22 cellular contexts compared by ENCODE assay signal in the genomic region with DNA sequence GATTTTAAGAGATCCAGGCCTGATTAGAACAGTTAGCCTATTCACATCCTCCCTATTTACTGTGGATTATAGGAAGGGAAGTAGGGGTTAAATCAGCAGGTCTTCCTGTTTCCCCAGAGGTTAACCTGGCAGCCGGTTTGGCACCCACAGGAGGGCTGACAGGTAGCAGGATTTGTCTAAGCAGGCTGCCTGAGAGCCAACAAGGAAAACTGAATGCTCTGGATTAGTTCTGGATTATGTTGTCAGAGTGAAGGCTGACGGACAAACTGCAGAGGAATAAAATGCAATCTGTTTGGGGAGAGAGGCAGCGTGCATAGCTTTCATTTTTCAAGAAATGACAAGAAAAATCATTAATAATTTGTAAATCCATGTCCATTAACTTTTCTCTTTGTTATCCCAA.
DNase-seq lines count a peak whose midpoint lies in the region; ATAC-seq, FAIRE-seq and TF ChIP-seq lines count a peak whose summit lies in the region.
"Had no signal": no experiment of that assay in that cellular context is flagged by ENCODE, and none has a peak within 500 bp of the region (broad histone marks: within the 10 kb centered on the region; RNA-seq: fewer than 3 reads in every experiment).

No MANE protein-coding gene starts in this region.

- no peak overlapping the region for H3K27ac ChIP-seq in neuronal stem cell (replicated peaks; ENCODE audit: low read length)
- H3K27ac ChIP-seq in pancreas: no peak overlapping the region
- no peak overlapping the region for H3K27ac ChIP-seq in CD4-positive, alpha-beta memory T cell (ENCODE audit: low read depth, low read length)
- H3K27ac ChIP-seq: SJCRH30 had no signal

- CTCF ChIA-PET in CD4-positive, alpha-beta memory T cell (lab: Charles Lee; ENCODE audit: partially characterized antibody): no interaction called here

- H2AFZ ChIP-seq in neuronal stem cell (ENCODE audit: low read length): peak overlapping the region; percentile 33

- H3K23ac ChIP-seq in neuronal stem cell (ENCODE audit: low read depth, low read length, poor library complexity): no peak overlapping the region

- H2BK120ac ChIP-seq in neuronal stem cell (ENCODE audit: low read depth, low read length): no peak overlapping the region

- no peaks in the 10 kb centered on the region for H3K4me1 ChIP-seq in neuronal stem cell (ENCODE audit: control insufficient read depth in 2 of 2, insufficient read depth in 1 of 2, low read depth in 1 of 2, low read length in 2 of 2)
- no peaks in the 10 kb centered on the region for H3K4me1 ChIP-seq in pancreas
- no peaks in the 10 kb centered on the region for H3K4me1 ChIP-seq in CD4-positive, alpha-beta memory T cell (ENCODE audit: insufficient read depth, low read length)
- H3K4me1 ChIP-seq: BE2C, SJCRH30 had no signal

- no peak overlapping the region for H2BK15ac ChIP-seq in neuronal stem cell (ENCODE audit: low read length)

- no peaks in the 10 kb centered on the region for H3K9me3 ChIP-seq in neuronal stem cell (replicated peaks in 1 of 2; ENCODE audit: control insufficient read depth in 2 of 2, insufficient read depth in 1 of 2, low read depth in 1 of 2, low read length in 2 of 2)
- H3K9me3 ChIP-seq in pancreas: no peaks in the 10 kb centered on the region
- no peaks in the 10 kb centered on the region for H3K9me3 ChIP-seq in CD4-positive, alpha-beta memory T cell (ENCODE audit: control insufficient read depth in 1 of 2, low read length in 2 of 2)
- H3K9me3 ChIP-seq: BE2C, SJCRH30 had no signal

- DNase-seq in NCI-H524 treated with DMSO at 0.1 percent for 48 hours (lab: John Stamatoyannopoulos, UW) (peak; percentile 63), amniotic epithelial cell (ENCODE audit: low read depth) (peak; percentile 49), iPS-NIHi11 (ENCODE audit: low spot score) (peak; percentile 9), neuronal stem cell (ENCODE audit: low spot score) (no peak), pancreas (no peak), NCI-H1436 (lab: John Stamatoyannopoulos, UW) (no peak), GM12892 (ENCODE audit: insufficient read length) (no peak)
- DNase-seq in CD4-positive, alpha-beta memory T cell: no peak
- DNase-seq: BE2C; CD4-positive, CD25-positive, alpha-beta regulatory T cell; COR-L47; DND-41; GOT3; MV-4-11; NCI-H1105 treated with DMSO at 0.1 percent for 48 hours; NCI-H1694; NCI-H2171 treated with DMSO at 0.1 percent for 48 hours; NCI-H446 treated with DMSO at 0.1 percent for 48 hours; SJCRH30 had no signal

- no peaks in the 10 kb centered on the region for H3K36me3 Mint-ChIP-seq in CD4-positive, alpha-beta memory T cell
- H3K36me3 Mint-ChIP-seq: CD4-positive, CD25-positive, alpha-beta regulatory T cell; IgD-negative memory B cell had no signal

- H3K27me3 ChIP-seq in neuronal stem cell (ENCODE audit: control insufficient read depth in 3 of 3, insufficient read depth in 3 of 3, low read depth in 1 of 3, low read length in 3 of 3) (no peaks in the 10 kb centered on the region), pancreas (no peaks in the 10 kb centered on the region)
- H3K27me3 ChIP-seq in CD4-positive, alpha-beta memory T cell (ENCODE audit: insufficient read depth, low read length): no peaks in the 10 kb centered on the region
- H3K27me3 ChIP-seq: BE2C, SJCRH30 had no signal

- H2BK12ac ChIP-seq in neuronal stem cell (ENCODE audit: low read length): no peak overlapping the region

- POLR2A ChIA-PET in CD4-positive, alpha-beta memory T cell (lab: Charles Lee; ENCODE audit: partially characterized antibody): no interaction called here

- H3K4me1 Mint-ChIP-seq in CD4-positive, alpha-beta memory T cell: no peaks in the 10 kb centered on the region
- H3K4me1 Mint-ChIP-seq: CD4-positive, CD25-positive, alpha-beta regulatory T cell; IgD-negative memory B cell had no signal

- no peak for ATAC-seq in pancreas

- WGBS in neuronal stem cell (ENCODE audit: extremely low coverage in 2 of 2, insufficient read length in 2 of 2, insufficient replicate concordance in 1 of 2), 2 donors: no CpG with 5 or more reads among the region's 3 CpGs
- WGBS in pancreas, 2 donors: 26 to 29% methylated on average over 3 of the region's 3 CpGs

- no peak overlapping the region for H3K4me3 Mint-ChIP-seq in CD4-positive, alpha-beta memory T cell
- H3K4me3 Mint-ChIP-seq: CD4-positive, CD25-positive, alpha-beta regulatory T cell; IgD-negative memory B cell had no signal

- H3K36me3 ChIP-seq in neuronal stem cell (replicated peaks in 1 of 2; ENCODE audit: control insufficient read depth in 2 of 2, insufficient read depth in 2 of 2, low read length in 2 of 2) (no peaks in the 10 kb centered on the region), pancreas (no peaks in the 10 kb centered on the region)
- no peaks in the 10 kb centered on the region for H3K36me3 ChIP-seq in CD4-positive, alpha-beta memory T cell (ENCODE audit: insufficient read depth, low read length)
- H3K36me3 ChIP-seq: BE2C, SJCRH30 had no signal

- no peak overlapping the region for H3K4me2 ChIP-seq in neuronal stem cell (ENCODE audit: insufficient read depth, low read length, poor library complexity, severe bottlenecking)

- peaks cover 0 to 5% (median 0%) of the 10 kb centered on the region in 8 donors for H3K9me3 Mint-ChIP-seq in CD4-positive, alpha-beta memory T cell
- H3K9me3 Mint-ChIP-seq: IgD-negative memory B cell had no signal

- no peak overlapping the region for H4K91ac ChIP-seq in neuronal stem cell (ENCODE audit: low read depth, low read length, poor library complexity)

- FAIRE-seq in pancreas (lab: Jason Lieb, UNC) (no peak), GM12892 (lab: Jason Lieb, UNC) (no peak)
- FAIRE-seq: GM12891, RCC 7860 had no signal

- TF ChIP-seq CTCF in pancreas (IDR thresholded peaks at IDR 0.05): no peak

- no peak overlapping the region for H3K4me3 ChIP-seq in neuronal stem cell (ENCODE audit: low read length in 2 of 2)
- H3K4me3 ChIP-seq in pancreas: no peak overlapping the region
- H3K4me3 ChIP-seq in CD4-positive, alpha-beta memory T cell (ENCODE audit: low read length in 2 of 2): no peak overlapping the region
- H3K4me3 ChIP-seq: SJCRH30 had no signal

- H3K27ac Mint-ChIP-seq in CD4-positive, alpha-beta memory T cell: no peak overlapping the region
- H3K27ac Mint-ChIP-seq: CD4-positive, CD25-positive, alpha-beta regulatory T cell; IgD-negative memory B cell had no signal

- no peak overlapping the region for H3K14ac ChIP-seq in neuronal stem cell (ENCODE audit: low read length)

- intact Hi-C loops in pancreas (cut with DNase I): no loop called here
- intact Hi-C loops in CD4-positive, alpha-beta memory T cell (cut with micrococcal nuclease): no loop called here

- H4K8ac ChIP-seq in neuronal stem cell (ENCODE audit: low read depth, low read length): no peak overlapping the region

- no peak for TF ChIP-seq POLR2A in GM12892 (IDR thresholded peaks at IDR 0.05; ENCODE audit: low read depth, low read length)

- no peak overlapping the region for H2AK5ac ChIP-seq in neuronal stem cell (ENCODE audit: low read depth, low read length)

- no peak overlapping the region for H3K18ac ChIP-seq in neuronal stem cell (ENCODE audit: low read length)

- no peak overlapping the region for H3K4ac ChIP-seq in neuronal stem cell (ENCODE audit: low read length)

- no peaks in the 10 kb centered on the region for H3K79me1 ChIP-seq in neuronal stem cell (ENCODE audit: low read depth, low read length)

- H3K27me3 Mint-ChIP-seq in CD4-positive, alpha-beta memory T cell: no peaks in the 10 kb centered on the region
- H3K27me3 Mint-ChIP-seq: CD4-positive, CD25-positive, alpha-beta regulatory T cell had no signal

- H2BK5ac ChIP-seq in neuronal stem cell (ENCODE audit: low read length): no peak overlapping the region

- no peak overlapping the region for H3K9ac ChIP-seq in neuronal stem cell (ENCODE audit: low read depth, low read length, poor library complexity)

Comparison
In these comparisons a context has a peak if more than half of its experiments do, and no peak if none do; other contexts are left out.
1. DNase-seq: peak in NCI-H524 treated with DMSO at 0.1 percent for 48 hours (single experiment), amniotic epithelial cell (single experiment) and iPS-NIHi11 (single experiment); none in neuronal stem cell (single experiment), pancreas (0 of 6), NCI-H1436 (single experiment), GM12892 (single experiment) and CD4-positive, alpha-beta memory T cell (0 of 5).